In the genomic region with DNA sequence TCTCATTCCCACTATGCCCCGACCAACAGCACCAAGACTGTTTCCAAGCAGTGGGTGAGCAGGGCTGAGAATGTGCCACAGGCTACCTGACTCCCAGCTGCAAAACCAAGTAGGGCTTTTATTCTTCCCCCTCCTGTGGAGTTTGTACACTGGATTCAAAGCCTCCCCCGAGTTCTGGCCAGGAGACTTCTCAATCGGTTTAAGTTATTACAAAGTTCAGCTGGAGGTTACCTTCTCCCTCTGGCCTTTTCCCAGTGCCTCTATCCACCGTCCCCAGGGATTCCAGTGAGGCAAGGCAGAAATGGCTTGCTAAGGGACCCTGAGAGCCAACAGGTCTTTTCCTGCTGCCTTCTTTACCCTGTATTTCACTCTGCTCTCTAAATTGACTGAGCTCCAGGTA, we compare ENCODE assay signal across 17 cellular contexts.
"Had no signal": no experiment of that assay in that cellular context is flagged by ENCODE, and none has a peak within 500 bp of the region (broad histone marks: within the 10 kb centered on the region; RNA-seq: fewer than 3 reads in every experiment).

No MANE protein-coding gene starts in this region.

- H3K4me3 ChIP-seq: ascending aorta, coronary artery, esophagus muscularis mucosa, pancreas, psoas muscle, right atrium auricular region, spleen, thoracic aorta, upper lobe of left lung had no signal

- H3K27ac ChIP-seq: ascending aorta, coronary artery, esophagus muscularis mucosa, pancreas, psoas muscle, right atrium auricular region, spleen, thoracic aorta, upper lobe of left lung had no signal

- H3K36me3 ChIP-seq: ascending aorta, esophagus muscularis mucosa, pancreas, right atrium auricular region, spleen, thoracic aorta, upper lobe of left lung had no signal

- DNase-seq: activated CD4-positive, alpha-beta T cell treated with anti-CD3 and anti-CD28 coated beads for 1 hour; activated CD4-positive, alpha-beta T cell treated with anti-CD3 and anti-CD28 coated beads, Interleukin-2, amount 50 U/mL, for 1 hour; activated CD8-positive, alpha-beta T cell treated with anti-CD3 and anti-CD28 coated beads, Interleukin-2, amount 10 ng/mL, durations not matched to agents 7 days and 5 days; hippocampal formation; left ventricle myocardium superior; nephron progenitor cell; pancreas; psoas muscle; spleen; stimulated activated CD4-positive, alpha-beta T cell treated with anti-CD3 and anti-CD28 coated beads, Interleukin-4, amount 100 ng/mL, for 1 hour; stimulated activated naive CD4-positive, alpha-beta T cell treated with Interleukin-2 at 50 U/mL for 16 hours; upper lobe of left lung had no signal

- H3K9me3 ChIP-seq: ascending aorta, pancreas, psoas muscle, right atrium auricular region, thoracic aorta, upper lobe of left lung had no signal

- H3K27me3 ChIP-seq: ascending aorta, esophagus muscularis mucosa, pancreas, right atrium auricular region, spleen, upper lobe of left lung had no signal

- H3K4me1 ChIP-seq: ascending aorta, pancreas, psoas muscle, right atrium auricular region, spleen had no signal
